Comparison of ENCODE assay signal across 29 cellular contexts in the genomic region with DNA sequence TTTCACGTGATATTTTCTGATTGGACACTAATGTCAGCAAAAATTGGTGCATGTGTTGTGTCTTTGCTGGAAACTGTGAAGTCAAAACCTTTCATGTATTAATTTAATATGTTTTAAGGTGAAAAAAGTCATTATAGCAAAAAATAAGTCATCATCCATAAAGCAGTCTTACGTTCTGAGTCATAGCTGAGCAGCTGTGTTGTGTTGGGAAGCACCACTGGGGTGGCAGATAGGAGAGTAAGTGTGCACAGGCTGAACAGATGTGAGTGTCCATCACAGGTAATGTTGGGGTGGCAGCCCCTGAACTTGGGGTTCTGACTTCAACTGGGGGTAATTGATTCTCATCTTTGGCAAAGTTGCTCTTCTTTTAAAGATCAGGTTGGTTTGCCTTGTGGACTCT.
DNase-seq lines count a peak whose midpoint lies in the region; ATAC-seq and TF ChIP-seq lines count a peak whose summit lies in the region.
"Had no signal": no experiment of that assay in that cellular context is flagged by ENCODE, and none has a peak within 500 bp of the region (broad histone marks: within the 10 kb centered on the region; RNA-seq: fewer than 3 reads in every experiment).

No MANE protein-coding gene starts in this region.

- no peak overlapping the region for H3K4me3 ChIP-seq in AG10803 (ENCODE audit: low read length)
- H3K4me3 ChIP-seq in cardiac fibroblast (replicated peaks in 1 of 2; ENCODE audit: low read depth in 2 of 2, low read length in 2 of 2), result no peak overlapping the region
- no peak overlapping the region for H3K4me3 ChIP-seq in CD8-positive, alpha-beta memory T cell (ENCODE audit: low read length)
- no peak overlapping the region for H3K4me3 ChIP-seq in GM23338
- H3K4me3 ChIP-seq: body of pancreas, gastroesophageal sphincter, left ventricle myocardium inferior, right atrium auricular region, spleen, tibial nerve had no signal

- no peak overlapping the region for H3K27ac Mint-ChIP-seq in CD8-positive, alpha-beta memory T cell
- no peak overlapping the region for H3K27ac Mint-ChIP-seq in GM23338
- H3K27ac Mint-ChIP-seq: activated CD4-positive, alpha-beta T cell treated with anti-CD3 and anti-CD28 coated beads, Interleukin-2, amount 10 ng/mL, durations not matched to agents 7 days and 5 days; B cell; CD8-positive, alpha-beta T cell; mesothelial cell of epicardium; natural killer cell; WTC11 had no signal

- no peaks in the 10 kb centered on the region for H3K9me3 ChIP-seq in CD8-positive, alpha-beta memory T cell (ENCODE audit: low read length)
- H3K9me3 ChIP-seq: body of pancreas had no signal

- no peaks in the 10 kb centered on the region for H3K4me1 Mint-ChIP-seq in CD8-positive, alpha-beta memory T cell
- no peaks in the 10 kb centered on the region for H3K4me1 Mint-ChIP-seq in GM23338
- H3K4me1 Mint-ChIP-seq: activated CD4-positive, alpha-beta T cell treated with anti-CD3 and anti-CD28 coated beads, Interleukin-2, amount 10 ng/mL, durations not matched to agents 7 days and 5 days; B cell; mesothelial cell of epicardium; natural killer cell; WTC11 had no signal

- peaks cover 0 to 6% (median 5%) of the 10 kb centered on the region in 5 donors for H3K9me3 Mint-ChIP-seq in CD8-positive, alpha-beta memory T cell
- H3K9me3 Mint-ChIP-seq in GM23338, result peaks cover 17% of the 10 kb centered on the region; the same call in 2 of the 3 replicates
- H3K9me3 Mint-ChIP-seq: natural killer cell had no signal

- H3K4me3 Mint-ChIP-seq in CD8-positive, alpha-beta memory T cell, result no peak overlapping the region
- H3K4me3 Mint-ChIP-seq in GM23338, result no peak overlapping the region
- H3K4me3 Mint-ChIP-seq: activated CD4-positive, alpha-beta T cell treated with anti-CD3 and anti-CD28 coated beads, Interleukin-2, amount 10 ng/mL, durations not matched to agents 7 days and 5 days; activated T-cell treated with anti-CD3 and anti-CD28 coated beads, Interleukin-2, amount 50 U/mL, for 4 hours; B cell; CD8-positive, alpha-beta T cell; mesothelial cell of epicardium; natural killer cell; WTC11 had no signal

- H3K4me2 ChIP-seq in GM23338, result no peak overlapping the region

- no peaks in the 10 kb centered on the region for H3K4me1 ChIP-seq in CD8-positive, alpha-beta memory T cell (ENCODE audit: insufficient read depth, low read length)
- H3K4me1 ChIP-seq in GM23338 (ENCODE audit: insufficient read depth), result no peaks in the 10 kb centered on the region
- H3K4me1 ChIP-seq: body of pancreas, gastroesophageal sphincter, parathyroid adenoma, right atrium auricular region, spleen, tibial nerve had no signal

- H3K36me3 ChIP-seq in CD8-positive, alpha-beta memory T cell (ENCODE audit: insufficient read depth, low read length), result no peaks in the 10 kb centered on the region
- no peaks in the 10 kb centered on the region for H3K36me3 ChIP-seq in GM23338 (ENCODE audit: insufficient read depth)
- H3K36me3 ChIP-seq: gastroesophageal sphincter, left ventricle myocardium inferior, right atrium auricular region, spleen, tibial nerve had no signal

- H3K27ac ChIP-seq in CD8-positive, alpha-beta memory T cell (ENCODE audit: low read depth, low read length), result no peak overlapping the region
- H3K27ac ChIP-seq in GM23338 (ENCODE audit: low read depth), result no peak overlapping the region
- H3K27ac ChIP-seq: body of pancreas, gastroesophageal sphincter, left ventricle myocardium inferior, parathyroid adenoma, right atrium auricular region, spleen, tibial nerve had no signal

- 0 out of 2 replicates have a peak, but pooled peaks cover 4% of the 10 kb centered on the region for H3K9me2 ChIP-seq in GM23338 (ENCODE audit: insufficient read depth)

- H3F3A ChIP-seq in GM23338 (replicated peaks; ENCODE audit: low read depth), result no peaks in the 10 kb centered on the region

- no peaks in the 10 kb centered on the region for H3K79me2 ChIP-seq in GM23338 (replicated peaks; ENCODE audit: insufficient read depth)
- H3K79me2 ChIP-seq: parathyroid adenoma had no signal

- no peak overlapping the region for H2AFZ ChIP-seq in GM23338

- DNase-seq in AG10803 (ENCODE audit: low read depth), result peak; percentile 42
- peak; percentile 41 for DNase-seq in M059J (ENCODE audit: low read depth)
- DNase-seq in cardiac fibroblast (ENCODE audit: low read depth in 2 of 2), result peak; percentile 18 to 69
- peak; percentile 74 for DNase-seq in iris pigment epithelial cell (ENCODE audit: low read depth)
- no peak for DNase-seq in CD8-positive, alpha-beta memory T cell
- DNase-seq in omental fat pad (ENCODE audit: low spot score), result no peak
- no peak for DNase-seq in GM23338 (ENCODE audit: low spot score)
- DNase-seq in GM20000 (ENCODE audit: low spot score), result no peak
- DNase-seq: activated CD4-positive, alpha-beta T cell treated with anti-CD3 and anti-CD28 coated beads, Interleukin-2, amount 10 ng/mL, durations not matched to agents 7 days and 5 days; activated gamma-delta T cell treated with Interleukin-2 at 50 U/mL for 16 hours; activated T-cell treated with anti-CD3 and anti-CD28 coated beads, Interleukin-2, amount 50 U/mL, for 4 hours; body of pancreas; CD8-positive, alpha-beta T cell; effector CD4-positive, alpha-beta T cell; islet precursor cell; Karpas-422; left ventricle myocardium inferior; natural killer cell; NCI-H1694 treated with DMSO at 0.1 percent for 48 hours; NCI-H526; spleen had no signal

- H3K27me3 ChIP-seq in CD8-positive, alpha-beta memory T cell (ENCODE audit: insufficient read depth, low read length, poor library complexity, severe bottlenecking), result no peaks in the 10 kb centered on the region
- no peaks in the 10 kb centered on the region for H3K27me3 ChIP-seq in GM23338 (ENCODE audit: insufficient read depth)
- H3K27me3 ChIP-seq: body of pancreas, gastroesophageal sphincter, right atrium auricular region, tibial nerve had no signal

- CTCF ChIA-PET in CD8-positive, alpha-beta memory T cell (lab: Charles Lee), result no interaction called here

- TF ChIP-seq CTCF in AG10803 (conservative IDR thresholded peaks at IDR 0.05; ENCODE audit: low read length) (no peak), cardiac fibroblast (IDR thresholded peaks at IDR 0.05; ENCODE audit: low read depth, low read length) (no peak), omental fat pad (IDR thresholded peaks at IDR 0.05) (no peak), GM23338 (conservative IDR thresholded peaks at IDR 0.05; ENCODE audit: low read depth in 2 of 2) (no peak), GM20000 (IDR thresholded peaks at IDR 0.05; ENCODE audit: extremely low read depth, missing control alignments) (no peak)

- POLR2A ChIA-PET in CD8-positive, alpha-beta memory T cell (lab: Charles Lee), result no interaction called here

- no peaks in the 10 kb centered on the region for H3K36me3 Mint-ChIP-seq in CD8-positive, alpha-beta memory T cell
- H3K36me3 Mint-ChIP-seq in GM23338 (ENCODE audit: low read depth), result no peaks in the 10 kb centered on the region; the same call in 2 of the 3 replicates
- H3K36me3 Mint-ChIP-seq: CD8-positive, alpha-beta T cell; mesothelial cell of epicardium; natural killer cell had no signal

- ATAC-seq in omental fat pad (ENCODE audit: low FRiP score), result no peak
- no peak for ATAC-seq in GM23338
- ATAC-seq: activated T-cell treated with anti-CD3 and anti-CD28 coated beads, Interleukin-2, amount 50 U/mL, for 4 hours; body of pancreas; CD8-positive, alpha-beta T cell; gastroesophageal sphincter; natural killer cell; Panc1; WTC11 had no signal

- H4K20me1 ChIP-seq in GM23338 (replicated peaks; ENCODE audit: insufficient read depth), result no peaks in the 10 kb centered on the region

- H3K27me3 Mint-ChIP-seq in CD8-positive, alpha-beta memory T cell, result peaks cover 8 to 27% of the 10 kb centered on the region in 2 donors
- H3K27me3 Mint-ChIP-seq in GM23338 (ENCODE audit: insufficient read depth, low read depth, poor library complexity), result peaks cover 2% of the 10 kb centered on the region

TF ChIP-seq in GM23338, 12 proteins besides CTCF, POLR2A, EP300 and RAD21 (continues in another document):
- no peak for TF ChIP-seq STAT1 (IDR thresholded peaks at IDR 0.05; ENCODE audit: unreplicated experiment)

Comparison
In these comparisons a context has a peak if more than half of its experiments do, and no peak if none do; other contexts are left out.
1. DNase-seq: peak in AG10803 (single experiment), M059J (single experiment), cardiac fibroblast (2 of 2) and iris pigment epithelial cell (single experiment); none in CD8-positive, alpha-beta memory T cell (0 of 5), omental fat pad (single experiment), GM23338 (single experiment) and GM20000 (single experiment).